Comparison of ENCODE assay signal across 15 cellular contexts in the genomic region with DNA sequence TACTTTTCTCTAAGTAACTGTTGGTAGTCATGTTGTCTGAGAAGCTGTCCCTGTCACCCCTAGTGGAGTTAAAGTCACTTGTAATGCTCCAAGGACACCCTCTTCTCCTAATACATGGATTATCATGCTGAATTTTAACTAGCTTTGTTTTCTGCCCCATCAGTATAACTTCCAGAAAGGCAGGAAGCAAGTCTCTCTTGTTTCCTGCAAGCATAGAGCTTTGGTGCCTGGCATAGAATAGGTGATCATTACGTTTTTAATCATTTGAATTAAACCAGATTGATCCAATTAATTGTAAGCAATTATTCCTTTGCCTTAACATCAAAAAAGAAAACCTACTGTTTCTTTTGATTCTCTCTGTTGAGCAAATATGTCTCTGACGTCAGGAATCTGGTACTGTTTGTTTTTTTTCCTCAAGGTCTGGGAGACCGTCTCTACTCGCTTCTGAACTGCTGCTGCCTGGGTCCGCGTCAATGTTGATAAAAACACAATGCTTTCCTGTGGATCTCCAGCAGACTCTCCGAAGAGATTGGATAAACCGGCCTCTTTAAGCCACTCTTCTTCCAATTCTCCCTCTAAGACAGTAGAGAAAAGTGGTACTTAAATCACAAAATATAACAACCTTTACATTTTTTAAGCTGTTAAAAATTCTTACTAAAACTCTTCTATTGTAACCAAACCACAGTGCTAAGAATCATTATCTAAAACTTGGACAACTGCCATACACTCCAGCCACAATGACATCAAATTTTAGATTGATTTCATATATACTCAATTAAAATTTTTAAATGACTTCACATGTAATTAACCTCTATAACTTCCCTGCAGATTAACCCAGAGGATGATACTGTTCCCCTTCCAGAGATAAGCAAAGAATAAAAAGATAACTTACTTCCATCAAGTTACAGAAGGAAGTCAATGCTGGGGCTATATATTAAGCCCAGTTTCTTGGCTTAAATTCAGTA.
DNase-seq lines count a peak whose midpoint lies in the region; ATAC-seq and TF ChIP-seq lines count a peak whose summit lies in the region.
"Had no signal": no experiment of that assay in that cellular context is flagged by ENCODE, and none has a peak within 500 bp of the region (broad histone marks: within the 10 kb centered on the region; RNA-seq: fewer than 3 reads in every experiment).

No MANE protein-coding gene starts in this region.

- TF ChIP-seq CTCF in astrocyte of the spinal cord (IDR thresholded peaks at IDR 0.05; ENCODE audit: low read depth, low read length) (no peak), thyroid gland (IDR thresholded peaks at IDR 0.05) (no peak)

- no peak for TF ChIP-seq POLR2A in thyroid gland (IDR thresholded peaks at IDR 0.05)

- WGBS in thyroid gland, 2 donors: 32 to 38% methylated on average over 8 of the region's 8 CpGs

- DNase-seq in NCI-H2227 treated with DMSO at 0.1 percent for 48 hours (lab: John Stamatoyannopoulos, UW) (peak; percentile 7), astrocyte of the spinal cord (ENCODE audit: low read depth, low spot score) (peak; percentile 86), kidney glomerular epithelial cell (lab: John Stamatoyannopoulos, UW) (peak; percentile 63), thyroid gland (no peak), OCI-M2 (lab: John Stamatoyannopoulos, UW; ENCODE audit: unreplicated experiment) (no peak), NCI-H345 treated with DMSO at 0.1 percent for 48 hours (lab: John Stamatoyannopoulos, UW; ENCODE audit: unreplicated experiment) (no peak)
- DNase-seq: activated CD4-positive, alpha-beta memory T cell treated with anti-CD3 and anti-CD28 coated beads, Interleukin-2, amount 10 ng/mL, durations not matched to agents 7 days and 5 days; amniotic stem cell; DMS79; KG1; lower lobe of right lung; NCI-H345 had no signal

- in situ Hi-C loops in astrocyte of the spinal cord (cut with HindIII; ENCODE audit: low sequenced_read_pairs): no loop called here

- ATAC-seq in GM19328 (IDR thresholded peaks at IDR 0.05; ENCODE audit: unreplicated experiment): no peak
- ATAC-seq: lower lobe of right lung; stimulated activated effector memory CD8-positive, alpha-beta T cell treated with anti-CD3 and anti-CD28 coated beads, Interleukin-12 subunit alpha, Interleukin-12 subunit beta, amount 100 ng/mL, for 72 hours had no signal

- peaks cover 10 to 24% of the 10 kb centered on the region in 2 donors for H3K4me1 ChIP-seq in thyroid gland
- H3K4me1 ChIP-seq: esophagus muscularis mucosa had no signal

- H3K27me3 ChIP-seq in thyroid gland: no peaks in the 10 kb centered on the region
- H3K27me3 ChIP-seq: esophagus muscularis mucosa had no signal

- H3K9me3 ChIP-seq in thyroid gland: no peaks in the 10 kb centered on the region
- H3K9me3 ChIP-seq: esophagus muscularis mucosa, lower lobe of right lung had no signal

- no peaks in the 10 kb centered on the region for H3K36me3 ChIP-seq in thyroid gland
- H3K36me3 ChIP-seq: esophagus muscularis mucosa had no signal

- H3K27ac ChIP-seq in thyroid gland: peak overlapping the region in 2 of 3 donors; percentile 27 to 38
- H3K27ac ChIP-seq: lower lobe of right lung had no signal

- H3K4me3 ChIP-seq in astrocyte of the spinal cord (ENCODE audit: low read depth, low read length) (no peak overlapping the region), thyroid gland (replicated peaks in 1 of 3) (no peak overlapping the region)
- H3K4me3 ChIP-seq: esophagus muscularis mucosa, lower lobe of right lung had no signal

- intact Hi-C loops in thyroid gland (cut with DNase I): no loop called here

Comparison
In these comparisons a context has a peak if more than half of its experiments do, and no peak if none do; other contexts are left out.
1. DNase-seq: peak in NCI-H2227 treated with DMSO at 0.1 percent for 48 hours (single experiment), astrocyte of the spinal cord (single experiment) and kidney glomerular epithelial cell (single experiment); none in thyroid gland (0 of 2), OCI-M2 (single experiment) and NCI-H345 treated with DMSO at 0.1 percent for 48 hours (single experiment).